ENCODE assay signal across 1 cellular context in genomic region chr3:50268703-50269451, GRCh38.
TF ChIP-seq lines count a peak whose summit lies in the region.

SEMA3B (plus strand) TSS chr3:50269147; CDS start chr3:50269241, 94 bp downstream.

TF ChIP-seq in HepG2, 621 proteins besides CTCF, POLR2A, EP300 and RAD21 (continued from another document and continues in another):
- no peak for TF ChIP-seq PAX8 (CRISPR knock-in tag; IDR thresholded peaks at IDR 0.05; ENCODE audit: borderline replicate concordance)
- TF ChIP-seq ZNF619 (CRISPR knock-in tag; IDR thresholded peaks at IDR 0.05), result no peak
- TF ChIP-seq E2F1 (CRISPR knock-in tag; IDR thresholded peaks at IDR 0.05), result no peak
- TF ChIP-seq PRMT3 (CRISPR knock-in tag; IDR thresholded peaks at IDR 0.05; ENCODE audit: borderline replicate concordance, low read depth), result 0 out of 2 replicates have a peak, but pooled peaks have one; percentile 56
- peak; percentile 43; the same call in 1 of the 2 replicates for TF ChIP-seq GABPB1 (CRISPR knock-in tag; IDR thresholded peaks at IDR 0.05)
- peak; percentile 41; the same call in 1 of the 2 replicates for TF ChIP-seq PRDM10 (CRISPR knock-in tag; IDR thresholded peaks at IDR 0.05; ENCODE audit: low read depth)
- no peak for TF ChIP-seq ZEB1 (IDR thresholded peaks at IDR 0.05; ENCODE audit: insufficient replicate concordance, low read depth)
- TF ChIP-seq HOXA7 (CRISPR knock-in tag; IDR thresholded peaks at IDR 0.05), result no peak
- peak; percentile 85 for TF ChIP-seq TEAD3 (CRISPR knock-in tag; optimal IDR thresholded peaks at IDR 0.05; ENCODE audit: borderline replicate concordance)
- no peak for TF ChIP-seq NR2F2 (IDR thresholded peaks at IDR 0.05; ENCODE audit: borderline replicate concordance, low read depth)
- no peak for TF ChIP-seq KLF13 (CRISPR knock-in tag; IDR thresholded peaks at IDR 0.05)
- TF ChIP-seq NCOR1 (IDR thresholded peaks at IDR 0.05; ENCODE audit: borderline replicate concordance, low read length), result peak; percentile 55; the same call in 1 of the 2 replicates
- 0 out of 2 replicates have a peak, but pooled peaks have one; percentile 37 for TF ChIP-seq ZBTB34 (CRISPR knock-in tag; IDR thresholded peaks at IDR 0.05)
- no peak for TF ChIP-seq FOXK1 (CRISPR knock-in tag; IDR thresholded peaks at IDR 0.05; ENCODE audit: borderline replicate concordance, low read depth)
- TF ChIP-seq FOSL1 (CRISPR knock-in tag; IDR thresholded peaks at IDR 0.05; ENCODE audit: borderline replicate concordance), result no peak
- TF ChIP-seq ZNF746 (CRISPR knock-in tag; IDR thresholded peaks at IDR 0.05), result peak; percentile 94
- peak; percentile 62; the same call in 1 of the 2 replicates for TF ChIP-seq ZNF317 (CRISPR knock-in tag; IDR thresholded peaks at IDR 0.05)
- TF ChIP-seq MXD1 (CRISPR knock-in tag; IDR thresholded peaks at IDR 0.05), result peak; percentile 53
- no peak for TF ChIP-seq ZNF260 (CRISPR knock-in tag; IDR thresholded peaks at IDR 0.05; ENCODE audit: borderline replicate concordance, low read depth)
- no peak for TF ChIP-seq SOX13 (IDR thresholded peaks at IDR 0.05)
- peak in 1 of 2 experiments; percentile 26; a peak in 1 of 4 replicates for TF ChIP-seq SOX13 (CRISPR knock-in tag; conservative IDR thresholded peaks at IDR 0.05 in 1 of 2, IDR thresholded peaks at IDR 0.05 in 1 of 2)
- no peak for TF ChIP-seq MBNL3 (CRISPR knock-in tag; conservative IDR thresholded peaks at IDR 0.05)
- no peak for TF ChIP-seq ATRX (CRISPR knock-in tag; IDR thresholded peaks at IDR 0.05; ENCODE audit: borderline replicate concordance)
- 0 out of 2 replicates have a peak, but pooled peaks have one; percentile 47 for TF ChIP-seq MAZ (IDR thresholded peaks at IDR 0.05; ENCODE audit: borderline replicate concordance, low read depth, low read length)
- peak; percentile 73 for TF ChIP-seq MAZ (CRISPR knock-in tag; IDR thresholded peaks at IDR 0.05; ENCODE audit: low read depth)
- no peak for TF ChIP-seq ZFP82 (CRISPR knock-in tag; IDR thresholded peaks at IDR 0.05; ENCODE audit: borderline replicate concordance)
- no peak for TF ChIP-seq GTF3A (CRISPR knock-in tag; conservative IDR thresholded peaks at IDR 0.05)
- peak; percentile 16; the same call in 1 of the 2 replicates for TF ChIP-seq CREM (IDR thresholded peaks at IDR 0.05)
- TF ChIP-seq CREM (CRISPR knock-in tag; IDR thresholded peaks at IDR 0.05), result no peak
- 0 out of 2 replicates have a peak, but pooled peaks have one; percentile 40 for TF ChIP-seq POGZ (CRISPR knock-in tag; IDR thresholded peaks at IDR 0.05)
- TF ChIP-seq ZNF564 (CRISPR knock-in tag; IDR thresholded peaks at IDR 0.05), result peak; percentile 61; the same call in 1 of the 2 replicates
- TF ChIP-seq TBX2 (CRISPR knock-in tag; IDR thresholded peaks at IDR 0.05; ENCODE audit: borderline replicate concordance), result peak; percentile 76
- no peak for TF ChIP-seq TBL1XR1 (IDR thresholded peaks at IDR 0.05; ENCODE audit: borderline replicate concordance, low read length, partially characterized antibody)
- TF ChIP-seq POLR2AphosphoS5 (IDR thresholded peaks at IDR 0.05; ENCODE audit: low read depth, low read length), result peak; percentile 74
- TF ChIP-seq TAF1 (CRISPR knock-in tag; IDR thresholded peaks at IDR 0.05), result peak; percentile 74
- no peak for TF ChIP-seq ESRRA (CRISPR knock-in tag; IDR thresholded peaks at IDR 0.05; ENCODE audit: low read depth)
- TF ChIP-seq ZGPAT (CRISPR knock-in tag; IDR thresholded peaks at IDR 0.05), result peak; percentile 43; the same call in 1 of the 2 replicates
- TF ChIP-seq PRDM15 (CRISPR knock-in tag; IDR thresholded peaks at IDR 0.05), result peak; percentile 73
- no peak for TF ChIP-seq RAD51 (IDR thresholded peaks at IDR 0.05; ENCODE audit: borderline replicate concordance)
- TF ChIP-seq ZBTB42 (CRISPR knock-in tag; IDR thresholded peaks at IDR 0.05), result no peak
- TF ChIP-seq SP2 (CRISPR knock-in tag; IDR thresholded peaks at IDR 0.05), result no peak
- no peak for TF ChIP-seq ZNF512 (CRISPR knock-in tag; IDR thresholded peaks at IDR 0.05)
- TF ChIP-seq ZNF383 (CRISPR knock-in tag; IDR thresholded peaks at IDR 0.05; ENCODE audit: borderline replicate concordance), result no peak
- peak; percentile 61 for TF ChIP-seq SPEN (CRISPR knock-in tag; IDR thresholded peaks at IDR 0.05; ENCODE audit: low read depth)
- 0 out of 2 replicates have a peak, but pooled peaks have one; percentile 10 for TF ChIP-seq HOMEZ (CRISPR knock-in tag; IDR thresholded peaks at IDR 0.05; ENCODE audit: low read depth)
- peak; percentile 96 for TF ChIP-seq HIC2 (CRISPR knock-in tag; IDR thresholded peaks at IDR 0.05; ENCODE audit: low read depth)
- TF ChIP-seq NFE2 (CRISPR knock-in tag; IDR thresholded peaks at IDR 0.05), result no peak
